Comparison of ENCODE assay signal across 31 cellular contexts in the genomic region with DNA sequence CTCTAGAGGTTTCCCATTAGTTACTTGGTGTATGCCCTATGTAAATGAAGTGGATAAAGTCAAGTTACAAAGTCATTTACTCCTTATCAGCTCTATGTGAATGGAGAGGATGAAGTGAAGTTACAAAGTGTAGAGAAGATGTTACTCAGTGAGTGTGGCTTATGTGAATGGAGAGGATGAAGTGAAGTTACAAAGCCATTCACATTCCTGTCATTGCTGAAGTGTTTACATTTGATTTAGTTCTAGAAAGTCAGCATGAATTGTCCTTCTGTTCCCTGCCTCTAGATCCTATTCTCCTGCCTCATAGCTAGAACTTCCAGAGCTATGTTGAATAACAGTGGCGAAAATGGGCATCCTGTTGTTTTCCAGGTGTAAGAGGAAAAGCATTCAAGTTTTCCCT.
"Had no signal": no experiment of that assay in that cellular context is flagged by ENCODE, and none has a peak within 500 bp of the region (broad histone marks: within the 10 kb centered on the region; RNA-seq: fewer than 3 reads in every experiment).

No MANE protein-coding gene starts in this region.

- H3K9me3 ChIP-seq: body of pancreas, gastrocnemius medialis had no signal

- FAIRE-seq: colon had no signal

- H3K27ac ChIP-seq: adrenal gland, body of pancreas, esophagus muscularis mucosa, foreskin keratinocyte, gastrocnemius medialis, heart left ventricle had no signal

- H3K4me3 ChIP-seq: adrenal gland, body of pancreas, esophagus muscularis mucosa, gastrocnemius medialis, heart left ventricle had no signal

- H3K4me1 ChIP-seq: adrenal gland, body of pancreas, esophagus muscularis mucosa, foreskin keratinocyte, gastrocnemius medialis, heart left ventricle had no signal

- H3K36me3 ChIP-seq: adrenal gland, esophagus muscularis mucosa, gastrocnemius medialis, heart left ventricle had no signal

- ATAC-seq: activated CD4-positive, alpha-beta T cell treated with anti-CD3 and anti-CD28 coated beads for 36 hours; activated CD8-positive, alpha-beta memory T cell treated with anti-CD3 and anti-CD28 coated beads, Interleukin-2, amount 10 ng/mL, durations not matched to agents 7 days and 5 days; activated CD8-positive, alpha-beta T cell treated with anti-CD3 and anti-CD28 coated beads, Interleukin-2, amount 10 ng/mL, durations not matched to agents 7 days and 5 days; activated naive CD8-positive, alpha-beta T cell treated with anti-CD3 and anti-CD28 coated beads, Interleukin-2, amount 50 U/mL, for 24 hours; body of pancreas; effector memory CD8-positive, alpha-beta T cell; foreskin keratinocyte; gastrocnemius medialis; heart left ventricle had no signal

- H3K27me3 ChIP-seq: adrenal gland, body of pancreas, esophagus muscularis mucosa, foreskin keratinocyte, gastrocnemius medialis, heart left ventricle had no signal

- DNase-seq: activated CD4-positive, alpha-beta memory T cell treated with anti-CD3 and anti-CD28 coated beads for 36 hours; activated CD4-positive, alpha-beta T cell treated with anti-CD3 and anti-CD28 coated beads for 36 hours; activated CD4-positive, alpha-beta T cell treated with anti-CD3 and anti-CD28 coated beads, Interleukin-2, amount 10 ng/mL, durations not matched to agents 24 days and 14 days; activated CD4-positive, CD25-positive, alpha-beta regulatory T cell; activated CD4-positive, CD25-positive, alpha-beta regulatory T cell treated with anti-CD3 and anti-CD28 coated beads, Interleukin-2, amount 50 U/mL, for 72 hours; activated CD8-positive, alpha-beta memory T cell treated with anti-CD3 and anti-CD28 coated beads, Interleukin-2, amount 10 ng/mL, durations not matched to agents 7 days and 5 days; activated CD8-positive, alpha-beta memory T cell treated with anti-CD3 and anti-CD28 coated beads, Interleukin-2, amount 50 U/mL, for 4 hours; activated CD8-positive, alpha-beta T cell treated with anti-CD3 and anti-CD28 coated beads, Interleukin-2, amount 10 ng/mL, durations not matched to agents 7 days and 5 days; activated effector memory CD4-positive, alpha-beta T cell treated with anti-CD3 and anti-CD28 coated beads, Interleukin-2, amount 50 U/mL, for 16 hours; activated naive CD4-positive, alpha-beta T cell treated with anti-CD3 and anti-CD28 coated beads for 36 hours; activated naive CD8-positive, alpha-beta T cell treated with anti-CD3 and anti-CD28 coated beads for 36 hours; activated naive CD8-positive, alpha-beta T cell treated with anti-CD3 and anti-CD28 coated beads, Interleukin-2, amount 50 U/mL, for 24 hours; activated T-cell treated with anti-CD3 and anti-CD28 coated beads, Interleukin-2, amount 50 U/mL, for 1 hour; activated T-cell treated with anti-CD3 and anti-CD28 coated beads, Interleukin-2, amount 50 U/mL, for 48 hours; adrenal gland; amygdala; aorta; body of pancreas; caudate nucleus; cortex of kidney; dermis blood vessel endothelial cell; effector CD4-positive, alpha-beta T cell; effector memory CD8-positive, alpha-beta T cell; erythroblast; foreskin keratinocyte; gastrocnemius medialis; glutamatergic neuron; heart left ventricle; T-helper 2 cell had no signal
